15 cellular contexts compared by ENCODE assay signal in genomic region chr11:35031869-35032268, GRCh38.
A peak's percentile ranks its signal among the peaks of the same experiment; 100 is the strongest.
DNase-seq lines count a peak whose midpoint lies in the region; ATAC-seq and TF ChIP-seq lines count a peak whose summit lies in the region.
"Had no signal": no experiment of that assay in that cellular context is flagged by ENCODE, and none has a peak within 500 bp of the region (broad histone marks: within the 10 kb centered on the region; RNA-seq: fewer than 3 reads in every experiment).

No MANE protein-coding gene starts in this region.

- H3K9me3 Mint-ChIP-seq in activated naive CD4-positive, alpha-beta T cell treated with anti-CD3 and anti-CD28 coated beads, Interleukin-2, amount 50 U/mL, for 24 hours: peaks cover 10% of the 10 kb centered on the region

- no peak overlapping the region for H3K4me2 ChIP-seq in hepatocyte

- TF ChIP-seq POLR2A in vagina (IDR thresholded peaks at IDR 0.05): no peak

- H3K9me3 ChIP-seq in RWPE2 (ENCODE audit: severe bottlenecking) (no peaks in the 10 kb centered on the region), hepatocyte (ENCODE audit: low read depth) (no peaks in the 10 kb centered on the region), vagina (no peaks in the 10 kb centered on the region)
- H3K9me3 ChIP-seq: upper lobe of left lung had no signal

- no peak overlapping the region for H3K4me3 Mint-ChIP-seq in activated naive CD4-positive, alpha-beta T cell treated with anti-CD3 and anti-CD28 coated beads, Interleukin-2, amount 50 U/mL, for 24 hours

- intact Hi-C loops in vagina (cut with DNase I): no loop called here

- DNase-seq in activated naive CD4-positive, alpha-beta T cell treated with Interleukin-2 at 50 U/mL for 16 hours: no peak
- DNase-seq in RWPE2 (ENCODE audit: low spot score): peak; percentile 71
- peak; percentile 93 for DNase-seq in epithelial cell of esophagus (ENCODE audit: low read depth)
- peak; percentile 64 for DNase-seq in stromal cell of bone marrow (ENCODE audit: low read depth)
- DNase-seq in hepatocyte (ENCODE audit: low spot score): no peak
- DNase-seq in vagina (ENCODE audit: extremely low spot score in 2 of 2): no peak
- DNase-seq: DMS79, H7, NCI-H446, occipital lobe, upper lobe of left lung had no signal

- no peak overlapping the region for H2AFZ ChIP-seq in hepatocyte

- H4K20me1 ChIP-seq in hepatocyte (ENCODE audit: insufficient read depth, poor library complexity, severe bottlenecking): no peaks in the 10 kb centered on the region

- ATAC-seq in RWPE2 (ENCODE audit: low read depth) (peak; percentile 70), GM18870 (IDR thresholded peaks at IDR 0.05; ENCODE audit: unreplicated experiment) (no peak)

- H3K27me3 Mint-ChIP-seq in activated naive CD4-positive, alpha-beta T cell treated with anti-CD3 and anti-CD28 coated beads, Interleukin-2, amount 50 U/mL, for 24 hours: no peaks in the 10 kb centered on the region

- H3K79me2 ChIP-seq in hepatocyte: no peaks in the 10 kb centered on the region

- no peak for TF ChIP-seq CTCF in RWPE2 (IDR thresholded peaks at IDR 0.05; ENCODE audit: poor library complexity, severe bottlenecking)
- TF ChIP-seq CTCF in epithelial cell of esophagus (IDR thresholded peaks at IDR 0.05; ENCODE audit: insufficient read depth, low read depth, low read length, missing control alignments): no peak
- TF ChIP-seq CTCF in hepatocyte (IDR thresholded peaks at IDR 0.05; ENCODE audit: poor library complexity): no peak
- TF ChIP-seq CTCF in vagina (IDR thresholded peaks at IDR 0.05): no peak

- peak overlapping the region; percentile 85 for H3K27ac ChIP-seq in RWPE2 (ENCODE audit: poor library complexity, severe bottlenecking)
- H3K27ac ChIP-seq in hepatocyte: no peak overlapping the region
- no peak overlapping the region for H3K27ac ChIP-seq in vagina
- H3K27ac ChIP-seq: VCaP had no signal

- H3K4me3 ChIP-seq in RWPE2 (ENCODE audit: severe bottlenecking) (no peak overlapping the region), epithelial cell of esophagus (ENCODE audit: low read length) (no peak overlapping the region), hepatocyte (no peak overlapping the region), vagina (no peak overlapping the region)
- H3K4me3 ChIP-seq: lung, upper lobe of left lung had no signal

- no peaks in the 10 kb centered on the region for H3K9me2 ChIP-seq in hepatocyte (replicated peaks; ENCODE audit: insufficient read depth)

- H3K27me3 ChIP-seq in RWPE2 (ENCODE audit: insufficient read depth, poor library complexity, severe bottlenecking) (no peaks in the 10 kb centered on the region), hepatocyte (no peaks in the 10 kb centered on the region), vagina (no peaks in the 10 kb centered on the region)
- H3K27me3 ChIP-seq: upper lobe of left lung had no signal

- peak overlapping the region; percentile 43 for H3K27ac Mint-ChIP-seq in activated naive CD4-positive, alpha-beta T cell treated with anti-CD3 and anti-CD28 coated beads, Interleukin-2, amount 50 U/mL, for 24 hours

- H3K4me1 Mint-ChIP-seq in activated naive CD4-positive, alpha-beta T cell treated with anti-CD3 and anti-CD28 coated beads, Interleukin-2, amount 50 U/mL, for 24 hours: peaks cover 60% of the 10 kb centered on the region

- peaks cover 5% of the 10 kb centered on the region for H3K36me3 Mint-ChIP-seq in activated naive CD4-positive, alpha-beta T cell treated with anti-CD3 and anti-CD28 coated beads, Interleukin-2, amount 50 U/mL, for 24 hours

- no peaks in the 10 kb centered on the region for H3K36me3 ChIP-seq in RWPE2 (ENCODE audit: low read depth)
- no peaks in the 10 kb centered on the region for H3K36me3 ChIP-seq in hepatocyte (replicated peaks; ENCODE audit: insufficient read depth, low read depth)
- no peaks in the 10 kb centered on the region for H3K36me3 ChIP-seq in vagina
- H3K36me3 ChIP-seq: upper lobe of left lung had no signal

- WGBS in hepatocyte (ENCODE audit: low lambda C conversion rate, missing lambda C conversion rate): 58% methylated on average over 1 of the region's 1 CpG

- H3K4me1 ChIP-seq in RWPE2 (ENCODE audit: insufficient read depth, poor library complexity, severe bottlenecking) (peaks cover 44% of the 10 kb centered on the region), hepatocyte (ENCODE audit: insufficient read depth) (no peaks in the 10 kb centered on the region), vagina (peaks cover 20% of the 10 kb centered on the region)

Comparison
In these comparisons a context has a peak if more than half of its experiments do, and no peak if none do; other contexts are left out.
1. DNase-seq: peak in RWPE2 (single experiment), epithelial cell of esophagus (single experiment) and stromal cell of bone marrow (single experiment); none in activated naive CD4-positive, alpha-beta T cell treated with Interleukin-2 at 50 U/mL for 16 hours (single experiment), hepatocyte (single experiment) and vagina (0 of 2).